In the genomic region with DNA sequence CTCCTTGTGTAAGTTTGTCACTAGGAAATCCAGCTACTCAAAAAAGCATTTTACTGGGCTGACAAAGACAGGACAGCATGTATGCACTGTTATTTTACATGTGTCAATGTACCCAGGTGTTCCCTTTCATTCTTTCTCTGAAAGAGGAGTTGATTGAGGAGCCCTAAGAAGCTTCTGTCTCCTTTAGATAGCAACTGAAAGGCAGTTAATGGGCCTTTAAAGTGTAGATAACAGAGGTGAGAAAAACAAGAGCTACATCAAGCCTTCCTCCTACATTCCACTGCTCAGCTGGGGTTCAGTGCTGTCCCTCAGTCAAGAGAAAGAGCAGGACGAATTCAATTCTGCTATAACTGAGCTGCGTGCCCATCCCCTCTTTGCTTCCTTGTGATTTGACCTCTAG, we compare ENCODE assay signal across 28 cellular contexts. TPM values are rescaled to one million over a fixed set of nuclear protein-coding genes. Genes with fewer than 3 reads are reported as not detected.
"Had no signal": no experiment of that assay in that cellular context is flagged by ENCODE, and none has a peak within 500 bp of the region (broad histone marks: within the 10 kb centered on the region; RNA-seq: fewer than 3 reads in every experiment).

No MANE protein-coding gene starts in this region.

- H3K27ac Mint-ChIP-seq: activated B cell treated with CpG ODN at 0.5 μM for 24 hours; activated naive CD8-positive, alpha-beta T cell treated with anti-CD3 and anti-CD28 coated beads for 36 hours; effector memory CD8-positive, alpha-beta T cell; memory B cell; nephron; stimulated activated effector memory CD8-positive, alpha-beta T cell treated with anti-CD3 and anti-CD28 coated beads, Interleukin-12 subunit alpha, Interleukin-12 subunit beta, amount 100 ng/mL, for 72 hours; stimulated activated naive CD8-positive, alpha-beta T cell treated with anti-CD3 and anti-CD28 coated beads, Interleukin-15, amount 100 ng/mL, for 72 hours had no signal

- H3K9me3 ChIP-seq: breast epithelium, esophagus squamous epithelium, gastroesophageal sphincter, heart left ventricle had no signal

- H3K36me3 Mint-ChIP-seq: activated naive CD8-positive, alpha-beta T cell treated with anti-CD3 and anti-CD28 coated beads for 36 hours; memory B cell; stimulated activated effector memory CD8-positive, alpha-beta T cell treated with anti-CD3 and anti-CD28 coated beads, Interleukin-12 subunit alpha, Interleukin-12 subunit beta, amount 100 ng/mL, for 72 hours had no signal

- H3K4me3 ChIP-seq: breast epithelium, dorsolateral prefrontal cortex, esophagus squamous epithelium, gastroesophageal sphincter, heart left ventricle, tibial nerve had no signal

- H3K27ac ChIP-seq: breast epithelium, dorsolateral prefrontal cortex, esophagus squamous epithelium, gastroesophageal sphincter, heart left ventricle, tibial nerve had no signal

- DNase-seq: activated B cell treated with CpG ODN at 0.5 μM for 24 hours; activated CD4-positive, alpha-beta T cell treated with anti-CD3 and anti-CD28 coated beads for 4 hours; activated CD4-positive, alpha-beta T cell treated with anti-CD3 and anti-CD28 coated beads, Interleukin-2, amount 50 U/mL, for 48 hours; activated CD8-positive, alpha-beta memory T cell treated with anti-CD3 and anti-CD28 coated beads, Interleukin-2, amount 50 U/mL, for 48 hours; activated naive CD4-positive, alpha-beta T cell treated with Interleukin-2 at 50 U/mL for 16 hours; activated naive CD8-positive, alpha-beta T cell treated with anti-CD3 and anti-CD28 coated beads for 36 hours; activated T-cell treated with anti-CD3 and anti-CD28 coated beads, Interleukin-2, amount 50 U/mL, for 48 hours; amniotic stem cell; dorsolateral prefrontal cortex; effector memory CD8-positive, alpha-beta T cell; esophagus squamous epithelium; heart left ventricle; left colon; occipital lobe; posterior cingulate gyrus; small intestine; stimulated activated CD4-positive, alpha-beta T cell treated with anti-CD3 and anti-CD28 coated beads, Interleukin-2, amount 100 ng/mL, for 24 hours; stimulated activated naive CD8-positive, alpha-beta T cell treated with anti-CD3 and anti-CD28 coated beads, Interleukin-15, amount 100 ng/mL, for 72 hours had no signal

- H3K36me3 ChIP-seq: breast epithelium, esophagus squamous epithelium, gastroesophageal sphincter, heart left ventricle, tibial nerve had no signal

- H3K27me3 ChIP-seq: breast epithelium, dorsolateral prefrontal cortex, gastroesophageal sphincter, heart left ventricle, tibial nerve had no signal

- H3K4me1 Mint-ChIP-seq: activated B cell treated with CpG ODN at 0.5 μM for 24 hours; activated naive CD8-positive, alpha-beta T cell treated with anti-CD3 and anti-CD28 coated beads for 36 hours; central memory CD8-positive, alpha-beta T cell; nephron; stimulated activated effector memory CD8-positive, alpha-beta T cell treated with anti-CD3 and anti-CD28 coated beads, Interleukin-12 subunit alpha, Interleukin-12 subunit beta, amount 100 ng/mL, for 72 hours; stimulated activated naive CD8-positive, alpha-beta T cell treated with anti-CD3 and anti-CD28 coated beads, Interleukin-15, amount 100 ng/mL, for 72 hours had no signal

- ATAC-seq: effector memory CD8-positive, alpha-beta T cell; gastroesophageal sphincter; heart left ventricle; left colon; sciatic nerve; stimulated activated effector memory CD8-positive, alpha-beta T cell treated with anti-CD3 and anti-CD28 coated beads, Interleukin-12 subunit alpha, Interleukin-12 subunit beta, amount 100 ng/mL, for 72 hours; stimulated activated naive CD8-positive, alpha-beta T cell treated with anti-CD3 and anti-CD28 coated beads, Interleukin-15, amount 100 ng/mL, for 72 hours had no signal

- H3K27me3 Mint-ChIP-seq: activated naive CD8-positive, alpha-beta T cell treated with anti-CD3 and anti-CD28 coated beads for 36 hours; memory B cell had no signal

- H3K4me1 ChIP-seq: breast epithelium, esophagus squamous epithelium, gastroesophageal sphincter, heart left ventricle, tibial nerve had no signal

- H3K9me3 Mint-ChIP-seq: activated B cell treated with CpG ODN at 0.5 μM for 24 hours; activated naive CD8-positive, alpha-beta T cell treated with anti-CD3 and anti-CD28 coated beads for 36 hours; central memory CD8-positive, alpha-beta T cell; effector memory CD8-positive, alpha-beta T cell; memory B cell; nephron; stimulated activated effector memory CD8-positive, alpha-beta T cell treated with anti-CD3 and anti-CD28 coated beads, Interleukin-12 subunit alpha, Interleukin-12 subunit beta, amount 100 ng/mL, for 72 hours; stimulated activated naive CD8-positive, alpha-beta T cell treated with anti-CD3 and anti-CD28 coated beads, Interleukin-15, amount 100 ng/mL, for 72 hours had no signal

- H3K4me3 Mint-ChIP-seq: activated B cell treated with CpG ODN at 0.5 μM for 24 hours; activated naive CD8-positive, alpha-beta T cell treated with anti-CD3 and anti-CD28 coated beads for 36 hours; central memory CD8-positive, alpha-beta T cell; effector memory CD8-positive, alpha-beta T cell; memory B cell; nephron; stimulated activated effector memory CD8-positive, alpha-beta T cell treated with anti-CD3 and anti-CD28 coated beads, Interleukin-12 subunit alpha, Interleukin-12 subunit beta, amount 100 ng/mL, for 72 hours; stimulated activated naive CD8-positive, alpha-beta T cell treated with anti-CD3 and anti-CD28 coated beads, Interleukin-15, amount 100 ng/mL, for 72 hours had no signal

RNA-seq across cellular contexts. Expression of a gene that starts 12.8 kb away (rescaled TPM):
- total RNA-seq: activated B cell treated with CpG ODN at 0.5 μM for 24 hours; activated CD8-positive, alpha-beta memory T cell treated with anti-CD3 and anti-CD28 coated beads for 36 hours; activated naive CD8-positive, alpha-beta T cell treated with anti-CD3 and anti-CD28 coated beads for 36 hours; T-helper 2 cell treated with Interferon-gamma antibody and Interleukin-4, amounts not matched to agents 100 ng/mL and 5 ng/mL, for 36 hours had no signal
